1 cellular context compared by ENCODE assay signal in the genomic region with DNA sequence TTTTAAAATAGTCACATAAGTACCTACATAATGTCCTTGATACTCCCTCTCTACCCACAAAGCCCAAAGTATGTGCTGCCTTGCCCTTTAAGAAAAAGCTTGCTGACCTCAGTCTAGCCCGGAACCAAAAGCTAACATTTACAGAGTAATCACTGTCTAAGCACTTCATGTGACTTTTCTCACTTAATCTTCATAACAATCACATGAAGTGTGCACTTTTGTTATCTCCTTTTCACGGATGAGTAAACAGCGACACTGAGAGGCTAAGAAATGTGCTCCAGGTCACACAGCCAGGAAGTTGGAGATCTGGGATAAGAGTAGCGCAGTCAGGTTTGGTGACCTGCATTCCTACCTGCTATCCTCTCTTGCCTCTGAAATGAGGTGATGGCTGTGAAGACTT.
TF ChIP-seq lines count a peak whose summit lies in the region.

No MANE protein-coding gene starts in this region.

TF ChIP-seq in K562, 482 proteins besides CTCF, POLR2A, EP300 and RAD21 (continued from another document and continues in another):
- TF ChIP-seq, protein P1, sequence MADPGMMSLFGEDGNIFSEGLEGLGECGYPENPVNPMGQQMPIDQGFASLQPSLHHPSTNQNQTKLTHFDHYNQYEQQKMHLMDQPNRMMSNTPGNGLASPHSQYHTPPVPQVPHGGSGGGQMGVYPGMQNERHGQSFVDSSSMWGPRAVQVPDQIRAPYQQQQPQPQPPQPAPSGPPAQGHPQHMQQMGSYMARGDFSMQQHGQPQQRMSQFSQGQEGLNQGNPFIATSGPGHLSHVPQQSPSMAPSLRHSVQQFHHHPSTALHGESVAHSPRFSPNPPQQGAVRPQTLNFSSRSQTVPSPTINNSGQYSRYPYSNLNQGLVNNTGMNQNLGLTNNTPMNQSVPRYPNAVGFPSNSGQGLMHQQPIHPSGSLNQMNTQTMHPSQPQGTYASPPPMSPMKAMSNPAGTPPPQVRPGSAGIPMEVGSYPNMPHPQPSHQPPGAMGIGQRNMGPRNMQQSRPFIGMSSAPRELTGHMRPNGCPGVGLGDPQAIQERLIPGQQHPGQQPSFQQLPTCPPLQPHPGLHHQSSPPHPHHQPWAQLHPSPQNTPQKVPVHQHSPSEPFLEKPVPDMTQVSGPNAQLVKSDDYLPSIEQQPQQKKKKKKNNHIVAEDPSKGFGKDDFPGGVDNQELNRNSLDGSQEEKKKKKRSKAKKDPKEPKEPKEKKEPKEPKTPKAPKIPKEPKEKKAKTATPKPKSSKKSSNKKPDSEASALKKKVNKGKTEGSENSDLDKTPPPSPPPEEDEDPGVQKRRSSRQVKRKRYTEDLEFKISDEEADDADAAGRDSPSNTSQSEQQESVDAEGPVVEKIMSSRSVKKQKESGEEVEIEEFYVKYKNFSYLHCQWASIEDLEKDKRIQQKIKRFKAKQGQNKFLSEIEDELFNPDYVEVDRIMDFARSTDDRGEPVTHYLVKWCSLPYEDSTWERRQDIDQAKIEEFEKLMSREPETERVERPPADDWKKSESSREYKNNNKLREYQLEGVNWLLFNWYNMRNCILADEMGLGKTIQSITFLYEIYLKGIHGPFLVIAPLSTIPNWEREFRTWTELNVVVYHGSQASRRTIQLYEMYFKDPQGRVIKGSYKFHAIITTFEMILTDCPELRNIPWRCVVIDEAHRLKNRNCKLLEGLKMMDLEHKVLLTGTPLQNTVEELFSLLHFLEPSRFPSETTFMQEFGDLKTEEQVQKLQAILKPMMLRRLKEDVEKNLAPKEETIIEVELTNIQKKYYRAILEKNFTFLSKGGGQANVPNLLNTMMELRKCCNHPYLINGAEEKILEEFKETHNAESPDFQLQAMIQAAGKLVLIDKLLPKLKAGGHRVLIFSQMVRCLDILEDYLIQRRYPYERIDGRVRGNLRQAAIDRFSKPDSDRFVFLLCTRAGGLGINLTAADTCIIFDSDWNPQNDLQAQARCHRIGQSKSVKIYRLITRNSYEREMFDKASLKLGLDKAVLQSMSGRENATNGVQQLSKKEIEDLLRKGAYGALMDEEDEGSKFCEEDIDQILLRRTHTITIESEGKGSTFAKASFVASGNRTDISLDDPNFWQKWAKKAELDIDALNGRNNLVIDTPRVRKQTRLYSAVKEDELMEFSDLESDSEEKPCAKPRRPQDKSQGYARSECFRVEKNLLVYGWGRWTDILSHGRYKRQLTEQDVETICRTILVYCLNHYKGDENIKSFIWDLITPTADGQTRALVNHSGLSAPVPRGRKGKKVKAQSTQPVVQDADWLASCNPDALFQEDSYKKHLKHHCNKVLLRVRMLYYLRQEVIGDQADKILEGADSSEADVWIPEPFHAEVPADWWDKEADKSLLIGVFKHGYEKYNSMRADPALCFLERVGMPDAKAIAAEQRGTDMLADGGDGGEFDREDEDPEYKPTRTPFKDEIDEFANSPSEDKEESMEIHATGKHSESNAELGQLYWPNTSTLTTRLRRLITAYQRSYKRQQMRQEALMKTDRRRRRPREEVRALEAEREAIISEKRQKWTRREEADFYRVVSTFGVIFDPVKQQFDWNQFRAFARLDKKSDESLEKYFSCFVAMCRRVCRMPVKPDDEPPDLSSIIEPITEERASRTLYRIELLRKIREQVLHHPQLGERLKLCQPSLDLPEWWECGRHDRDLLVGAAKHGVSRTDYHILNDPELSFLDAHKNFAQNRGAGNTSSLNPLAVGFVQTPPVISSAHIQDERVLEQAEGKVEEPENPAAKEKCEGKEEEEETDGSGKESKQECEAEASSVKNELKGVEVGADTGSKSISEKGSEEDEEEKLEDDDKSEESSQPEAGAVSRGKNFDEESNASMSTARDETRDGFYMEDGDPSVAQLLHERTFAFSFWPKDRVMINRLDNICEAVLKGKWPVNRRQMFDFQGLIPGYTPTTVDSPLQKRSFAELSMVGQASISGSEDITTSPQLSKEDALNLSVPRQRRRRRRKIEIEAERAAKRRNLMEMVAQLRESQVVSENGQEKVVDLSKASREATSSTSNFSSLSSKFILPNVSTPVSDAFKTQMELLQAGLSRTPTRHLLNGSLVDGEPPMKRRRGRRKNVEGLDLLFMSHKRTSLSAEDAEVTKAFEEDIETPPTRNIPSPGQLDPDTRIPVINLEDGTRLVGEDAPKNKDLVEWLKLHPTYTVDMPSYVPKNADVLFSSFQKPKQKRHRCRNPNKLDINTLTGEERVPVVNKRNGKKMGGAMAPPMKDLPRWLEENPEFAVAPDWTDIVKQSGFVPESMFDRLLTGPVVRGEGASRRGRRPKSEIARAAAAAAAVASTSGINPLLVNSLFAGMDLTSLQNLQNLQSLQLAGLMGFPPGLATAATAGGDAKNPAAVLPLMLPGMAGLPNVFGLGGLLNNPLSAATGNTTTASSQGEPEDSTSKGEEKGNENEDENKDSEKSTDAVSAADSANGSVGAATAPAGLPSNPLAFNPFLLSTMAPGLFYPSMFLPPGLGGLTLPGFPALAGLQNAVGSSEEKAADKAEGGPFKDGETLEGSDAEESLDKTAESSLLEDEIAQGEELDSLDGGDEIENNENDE (IDR thresholded peaks at IDR 0.05; ENCODE audit: low read depth, low read length) = no peak
- TF ChIP-seq CBFB (CRISPR knock-in tag; IDR thresholded peaks at IDR 0.05) (no peak), ZNF507 (tag; conservative IDR thresholded peaks at IDR 0.05) (no peak), KDM1A (IDR thresholded peaks at IDR 0.05) (peak; percentile 88 to 91), FUS (optimal IDR thresholded peaks at IDR 0.05; ENCODE audit: low read depth, low read length) (no peak), GABPB2 (CRISPR knock-in tag; conservative IDR thresholded peaks at IDR 0.05) (no peak), MAFG (tag; conservative IDR thresholded peaks at IDR 0.05) (peak; percentile 37; the same call in 1 of the 2 replicates), EZH2 (IDR thresholded peaks at IDR 0.05; ENCODE audit: borderline replicate concordance, low read depth, low read length) (no peak), RBM14 (IDR thresholded peaks at IDR 0.05; ENCODE audit: borderline replicate concordance, insufficient read depth, low read depth, low read length) (no peak), RBM22 (IDR thresholded peaks at IDR 0.05; ENCODE audit: low read depth, low read length, poor library complexity, severe bottlenecking) (no peak), NR2C1 (IDR thresholded peaks at IDR 0.05) (peak; percentile 91), NR2C1 (tag; IDR thresholded peaks at IDR 0.05) (peak; percentile 97), RCOR1 (IDR thresholded peaks at IDR 0.05; ENCODE audit: borderline replicate concordance in 1 of 2, low read depth in 2 of 2, low read length in 2 of 2) (peak in 1 of 2 experiments; percentile 95; a peak in 2 of 4 replicates), ADNP (tag; IDR thresholded peaks at IDR 0.05) (no peak), NCOR1 (IDR thresholded peaks at IDR 0.05) (0 out of 2 replicates have a peak, but pooled peaks have one; percentile 31), ZZZ3 (IDR thresholded peaks at IDR 0.05) (no peak), STAT5B (CRISPR knock-in tag; IDR thresholded peaks at IDR 0.05) (no peak), NCOA4 (IDR thresholded peaks at IDR 0.05; ENCODE audit: partially characterized antibody) (no peak), SOX6 (IDR thresholded peaks at IDR 0.05) (peak; percentile 94), KDM2B (CRISPR knock-in tag; IDR thresholded peaks at IDR 0.05) (no peak), CTBP1 (IDR thresholded peaks at IDR 0.05; ENCODE audit: borderline replicate concordance) (no peak), HDAC1 (IDR thresholded peaks at IDR 0.05) (0 out of 4 replicates have a peak, but pooled peaks of 1 of the 2 experiments have one; percentile 36), ZFX (CRISPR knock-in tag; IDR thresholded peaks at IDR 0.05) (no peak), KHSRP (IDR thresholded peaks at IDR 0.05) (no peak), GABPB1 (CRISPR knock-in tag; IDR thresholded peaks at IDR 0.05) (peak; percentile 69; the same call in 1 of the 2 replicates), E2F3 (CRISPR knock-in tag; IDR thresholded peaks at IDR 0.05) (no peak), NFATC3 (IDR thresholded peaks at IDR 0.05) (no peak), ZFP36 (IDR thresholded peaks at IDR 0.05; ENCODE audit: low read depth, low read length, partially characterized antibody) (peak; percentile 86), CHCHD3 (CRISPR knock-in tag; IDR thresholded peaks at IDR 0.05) (no peak), NFIC (IDR thresholded peaks at IDR 0.05) (no peak), TOE1 (IDR thresholded peaks at IDR 0.05; ENCODE audit: borderline replicate concordance) (no peak), TOE1 (CRISPR knock-in tag; IDR thresholded peaks at IDR 0.05; ENCODE audit: borderline replicate concordance, low read depth) (no peak)
- TF ChIP-seq, protein P2, sequence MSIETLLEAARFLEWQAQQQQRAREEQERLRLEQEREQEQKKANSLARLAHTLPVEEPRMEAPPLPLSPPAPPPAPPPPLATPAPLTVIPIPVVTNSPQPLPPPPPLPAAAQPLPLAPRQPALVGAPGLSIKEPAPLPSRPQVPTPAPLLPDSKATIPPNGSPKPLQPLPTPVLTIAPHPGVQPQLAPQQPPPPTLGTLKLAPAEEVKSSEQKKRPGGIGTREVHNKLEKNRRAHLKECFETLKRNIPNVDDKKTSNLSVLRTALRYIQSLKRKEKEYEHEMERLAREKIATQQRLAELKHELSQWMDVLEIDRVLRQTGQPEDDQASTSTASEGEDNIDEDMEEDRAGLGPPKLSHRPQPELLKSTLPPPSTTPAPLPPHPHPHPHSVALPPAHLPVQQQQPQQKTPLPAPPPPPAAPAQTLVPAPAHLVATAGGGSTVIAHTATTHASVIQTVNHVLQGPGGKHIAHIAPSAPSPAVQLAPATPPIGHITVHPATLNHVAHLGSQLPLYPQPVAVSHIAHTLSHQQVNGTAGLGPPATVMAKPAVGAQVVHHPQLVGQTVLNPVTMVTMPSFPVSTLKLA (conservative IDR thresholded peaks at IDR 0.05) = peak in 1 of 2 experiments; percentile 43; a peak in 2 of 4 replicates
- TF ChIP-seq, protein P3, sequence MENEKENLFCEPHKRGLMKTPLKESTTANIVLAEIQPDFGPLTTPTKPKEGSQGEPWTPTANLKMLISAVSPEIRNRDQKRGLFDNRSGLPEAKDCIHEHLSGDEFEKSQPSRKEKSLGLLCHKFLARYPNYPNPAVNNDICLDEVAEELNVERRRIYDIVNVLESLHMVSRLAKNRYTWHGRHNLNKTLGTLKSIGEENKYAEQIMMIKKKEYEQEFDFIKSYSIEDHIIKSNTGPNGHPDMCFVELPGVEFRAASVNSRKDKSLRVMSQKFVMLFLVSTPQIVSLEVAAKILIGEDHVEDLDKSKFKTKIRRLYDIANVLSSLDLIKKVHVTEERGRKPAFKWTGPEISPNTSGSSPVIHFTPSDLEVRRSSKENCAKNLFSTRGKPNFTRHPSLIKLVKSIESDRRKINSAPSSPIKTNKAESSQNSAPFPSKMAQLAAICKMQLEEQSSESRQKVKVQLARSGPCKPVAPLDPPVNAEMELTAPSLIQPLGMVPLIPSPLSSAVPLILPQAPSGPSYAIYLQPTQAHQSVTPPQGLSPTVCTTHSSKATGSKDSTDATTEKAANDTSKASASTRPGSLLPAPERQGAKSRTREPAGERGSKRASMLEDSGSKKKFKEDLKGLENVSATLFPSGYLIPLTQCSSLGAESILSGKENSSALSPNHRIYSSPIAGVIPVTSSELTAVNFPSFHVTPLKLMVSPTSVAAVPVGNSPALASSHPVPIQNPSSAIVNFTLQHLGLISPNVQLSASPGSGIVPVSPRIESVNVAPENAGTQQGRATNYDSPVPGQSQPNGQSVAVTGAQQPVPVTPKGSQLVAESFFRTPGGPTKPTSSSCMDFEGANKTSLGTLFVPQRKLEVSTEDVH (IDR thresholded peaks at IDR 0.05; ENCODE audit: low read depth, partially characterized antibody) = no peak
- TF ChIP-seq, protein P4, sequence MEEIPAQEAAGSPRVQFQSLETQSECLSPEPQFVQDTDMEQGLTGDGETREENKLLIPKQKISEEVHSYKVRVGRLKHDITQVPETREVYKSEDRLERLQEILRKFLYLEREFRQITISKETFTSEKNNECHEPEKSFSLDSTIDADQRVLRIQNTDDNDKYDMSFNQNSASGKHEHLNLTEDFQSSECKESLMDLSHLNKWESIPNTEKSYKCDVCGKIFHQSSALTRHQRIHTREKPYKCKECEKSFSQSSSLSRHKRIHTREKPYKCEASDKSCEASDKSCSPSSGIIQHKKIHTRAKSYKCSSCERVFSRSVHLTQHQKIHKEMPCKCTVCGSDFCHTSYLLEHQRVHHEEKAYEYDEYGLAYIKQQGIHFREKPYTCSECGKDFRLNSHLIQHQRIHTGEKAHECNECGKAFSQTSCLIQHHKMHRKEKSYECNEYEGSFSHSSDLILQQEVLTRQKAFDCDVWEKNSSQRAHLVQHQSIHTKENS (CRISPR knock-in tag; IDR thresholded peaks at IDR 0.05) = no peak
- TF ChIP-seq, protein P5, sequence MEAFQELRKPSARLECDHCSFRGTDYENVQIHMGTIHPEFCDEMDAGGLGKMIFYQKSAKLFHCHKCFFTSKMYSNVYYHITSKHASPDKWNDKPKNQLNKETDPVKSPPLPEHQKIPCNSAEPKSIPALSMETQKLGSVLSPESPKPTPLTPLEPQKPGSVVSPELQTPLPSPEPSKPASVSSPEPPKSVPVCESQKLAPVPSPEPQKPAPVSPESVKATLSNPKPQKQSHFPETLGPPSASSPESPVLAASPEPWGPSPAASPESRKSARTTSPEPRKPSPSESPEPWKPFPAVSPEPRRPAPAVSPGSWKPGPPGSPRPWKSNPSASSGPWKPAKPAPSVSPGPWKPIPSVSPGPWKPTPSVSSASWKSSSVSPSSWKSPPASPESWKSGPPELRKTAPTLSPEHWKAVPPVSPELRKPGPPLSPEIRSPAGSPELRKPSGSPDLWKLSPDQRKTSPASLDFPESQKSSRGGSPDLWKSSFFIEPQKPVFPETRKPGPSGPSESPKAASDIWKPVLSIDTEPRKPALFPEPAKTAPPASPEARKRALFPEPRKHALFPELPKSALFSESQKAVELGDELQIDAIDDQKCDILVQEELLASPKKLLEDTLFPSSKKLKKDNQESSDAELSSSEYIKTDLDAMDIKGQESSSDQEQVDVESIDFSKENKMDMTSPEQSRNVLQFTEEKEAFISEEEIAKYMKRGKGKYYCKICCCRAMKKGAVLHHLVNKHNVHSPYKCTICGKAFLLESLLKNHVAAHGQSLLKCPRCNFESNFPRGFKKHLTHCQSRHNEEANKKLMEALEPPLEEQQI (IDR thresholded peaks at IDR 0.05) = peak; percentile 69; the same call in 1 of the 2 replicates
- TF ChIP-seq, protein P6, sequence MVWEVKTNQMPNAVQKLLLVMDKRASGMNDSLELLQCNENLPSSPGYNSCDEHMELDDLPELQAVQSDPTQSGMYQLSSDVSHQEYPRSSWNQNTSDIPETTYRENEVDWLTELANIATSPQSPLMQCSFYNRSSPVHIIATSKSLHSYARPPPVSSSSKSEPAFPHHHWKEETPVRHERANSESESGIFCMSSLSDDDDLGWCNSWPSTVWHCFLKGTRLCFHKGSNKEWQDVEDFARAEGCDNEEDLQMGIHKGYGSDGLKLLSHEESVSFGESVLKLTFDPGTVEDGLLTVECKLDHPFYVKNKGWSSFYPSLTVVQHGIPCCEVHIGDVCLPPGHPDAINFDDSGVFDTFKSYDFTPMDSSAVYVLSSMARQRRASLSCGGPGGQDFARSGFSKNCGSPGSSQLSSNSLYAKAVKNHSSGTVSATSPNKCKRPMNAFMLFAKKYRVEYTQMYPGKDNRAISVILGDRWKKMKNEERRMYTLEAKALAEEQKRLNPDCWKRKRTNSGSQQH (CRISPR knock-in tag; IDR thresholded peaks at IDR 0.05) = no peak
- TF ChIP-seq, protein P7, sequence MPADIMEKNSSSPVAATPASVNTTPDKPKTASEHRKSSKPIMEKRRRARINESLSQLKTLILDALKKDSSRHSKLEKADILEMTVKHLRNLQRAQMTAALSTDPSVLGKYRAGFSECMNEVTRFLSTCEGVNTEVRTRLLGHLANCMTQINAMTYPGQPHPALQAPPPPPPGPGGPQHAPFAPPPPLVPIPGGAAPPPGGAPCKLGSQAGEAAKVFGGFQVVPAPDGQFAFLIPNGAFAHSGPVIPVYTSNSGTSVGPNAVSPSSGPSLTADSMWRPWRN (IDR thresholded peaks at IDR 0.05; ENCODE audit: low read depth) = peak; percentile 83
